ENCODE assay signal across 23 cellular contexts in the genomic region with DNA sequence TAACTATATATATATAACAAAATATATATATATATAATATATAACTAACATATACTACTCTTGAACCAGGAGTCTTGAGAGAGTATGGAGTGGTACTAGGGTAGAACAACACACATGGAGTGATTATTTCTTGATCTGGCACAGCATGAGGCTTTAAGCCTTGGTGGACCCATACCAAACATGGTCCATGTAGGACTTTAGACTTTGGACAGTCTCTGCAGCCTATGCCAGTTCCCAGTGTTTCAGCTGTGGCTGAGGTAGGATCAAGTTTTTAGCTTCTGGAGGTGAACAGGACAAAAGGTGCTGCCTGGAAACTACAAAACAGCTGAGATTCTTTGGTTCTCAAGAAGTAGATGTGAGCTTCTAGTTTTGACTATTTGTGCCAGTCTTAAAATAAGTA. TPM values are rescaled to one million over a fixed set of nuclear protein-coding genes. Genes with fewer than 3 reads are reported as not detected.
DNase-seq lines count a peak whose midpoint lies in the region; ATAC-seq, FAIRE-seq and TF ChIP-seq lines count a peak whose summit lies in the region.
"Had no signal": no experiment of that assay in that cellular context is flagged by ENCODE, and none has a peak within 500 bp of the region (broad histone marks: within the 10 kb centered on the region; RNA-seq: fewer than 3 reads in every experiment).

No MANE protein-coding gene starts in this region.

- H3K27me3 Mint-ChIP-seq in endothelial cell (ENCODE audit: unreplicated experiment), result no peaks in the 10 kb centered on the region

- H3K27ac ChIP-seq in liver (ENCODE audit: low read depth in 1 of 2, low read length in 2 of 2) (no peak overlapping the region), pancreas (no peak overlapping the region)
- H3K27ac ChIP-seq: BLaER1 had no signal

- CTCF ChIA-PET in HEK293T (lab: Yijun Ruan, JAX), result interaction anchor here (1.1 kb wide), 1 partner anchor 19 kb away, joined by 3 read pairs; no protein-coding TSS in a partner anchor

- no peak overlapping the region for H3K4me3 ChIP-seq in liver (ENCODE audit: low read depth in 1 of 3, low read length in 3 of 3)
- H3K4me3 ChIP-seq in pancreas, result no peak overlapping the region
- H3K4me3 ChIP-seq: BLaER1 had no signal

- DNase-seq in left lobe of liver (ENCODE audit: low spot score) (peak; percentile 57), pancreas (no peak), HEK293T (ENCODE audit: extremely low spot score) (no peak), endothelial cell (ENCODE audit: low spot score) (no peak), mesenteric fat pad (ENCODE audit: low spot score) (no peak)
- DNase-seq: 8988T; ACHN; BE2C; C1 segment of cervical spinal cord; CD4-positive, alpha-beta memory T cell; CD4-positive, CD25-positive, alpha-beta regulatory T cell; CD8-positive, alpha-beta memory T cell; COR-L47; DMS79 treated with DMSO at 0.1 percent for 48 hours; GF-D8 had no signal

- intact Hi-C loops in pancreas (cut with DNase I), result no loop called here

- H3K27me3 ChIP-seq in liver (ENCODE audit: control insufficient read depth in 4 of 4, insufficient read depth in 4 of 4, low read length in 3 of 4), result no peaks in the 10 kb centered on the region
- H3K27me3 ChIP-seq in pancreas, result no peaks in the 10 kb centered on the region
- H3K27me3 ChIP-seq: BE2C, BLaER1 had no signal

- H3K27ac Mint-ChIP-seq in endothelial cell (ENCODE audit: unreplicated experiment), result no peak overlapping the region
- H3K27ac Mint-ChIP-seq: CD14-positive monocyte; CD4-positive, alpha-beta memory T cell; CD4-positive, CD25-positive, alpha-beta regulatory T cell; CD8-positive, alpha-beta memory T cell had no signal

- POLR2A ChIA-PET in HEK293T (lab: Yijun Ruan, JAX), result no interaction called here

- H3K9me3 ChIP-seq in liver (ENCODE audit: control insufficient read depth in 4 of 4, low read length in 3 of 4) (no peaks in the 10 kb centered on the region), pancreas (no peaks in the 10 kb centered on the region)
- H3K9me3 ChIP-seq: BE2C, BLaER1 had no signal

- no peak overlapping the region for H3K9ac ChIP-seq in liver (ENCODE audit: low read depth in 1 of 2, low read length in 2 of 2)
- H3K9ac ChIP-seq: BLaER1 had no signal

- TF ChIP-seq CTCF in liver (IDR thresholded peaks at IDR 0.05; ENCODE audit: low read depth, low read length, missing input control) (no peak), pancreas (IDR thresholded peaks at IDR 0.05) (no peak), endothelial cell (IDR thresholded peaks at IDR 0.05; ENCODE audit: unreplicated experiment) (no peak)

- peak in 1 of 2 donors; percentile 37 for TF ChIP-seq RAD21 in liver (IDR thresholded peaks at IDR 0.05)

- H3K4me1 ChIP-seq in liver (ENCODE audit: control insufficient read depth in 4 of 4, insufficient read depth in 4 of 4, low read length in 3 of 4), result peaks cover 3 to 7% (median 5%) of the 10 kb centered on the region in 4 donors
- no peaks in the 10 kb centered on the region for H3K4me1 ChIP-seq in pancreas
- H3K4me1 ChIP-seq: BE2C had no signal

- no peaks in the 10 kb centered on the region for H3K36me3 Mint-ChIP-seq in endothelial cell (ENCODE audit: low read depth, unreplicated experiment)
- H3K36me3 Mint-ChIP-seq: CD14-positive monocyte; CD4-positive, alpha-beta memory T cell; CD4-positive, CD25-positive, alpha-beta regulatory T cell; CD8-positive, alpha-beta memory T cell had no signal

- peaks cover 7% of the 10 kb centered on the region for H3K4me1 Mint-ChIP-seq in endothelial cell (ENCODE audit: unreplicated experiment)
- H3K4me1 Mint-ChIP-seq: CD4-positive, CD25-positive, alpha-beta regulatory T cell had no signal

- H3K36me3 ChIP-seq in liver (ENCODE audit: control insufficient read depth in 4 of 4, insufficient read depth in 3 of 4, low read depth in 1 of 4, low read length in 3 of 4) (no peaks in the 10 kb centered on the region), pancreas (no peaks in the 10 kb centered on the region)
- H3K36me3 ChIP-seq: BE2C, BLaER1 had no signal

- H3K9me3 Mint-ChIP-seq in endothelial cell (ENCODE audit: unreplicated experiment), result no peaks in the 10 kb centered on the region
- H3K9me3 Mint-ChIP-seq: CD4-positive, alpha-beta memory T cell; CD8-positive, alpha-beta memory T cell had no signal

- peak; percentile 99 for ATAC-seq in left lobe of liver
- peak in 3 of 4 donors; percentile 55 to 75 (median 71) for ATAC-seq in pancreas

- no peak for FAIRE-seq in pancreas (lab: Jason Lieb, UNC)
- FAIRE-seq: A204.1, D721Med, G401.6, GM19239 had no signal

- H3K4me3 Mint-ChIP-seq in endothelial cell (ENCODE audit: unreplicated experiment), result no peak overlapping the region
- H3K4me3 Mint-ChIP-seq: CD14-positive monocyte; CD4-positive, alpha-beta memory T cell; CD4-positive, CD25-positive, alpha-beta regulatory T cell; CD8-positive, alpha-beta memory T cell had no signal

TF ChIP-seq in liver, 16 proteins besides CTCF, POLR2A, EP300 and RAD21 (continues in another document):
- TF ChIP-seq RXRA (IDR thresholded peaks at IDR 0.05), result peak; percentile 26 to 37
- TF ChIP-seq JUND (IDR thresholded peaks at IDR 0.05), result peak in 1 of 2 donors; percentile 29
- peak; percentile 39 for TF ChIP-seq MAX (IDR thresholded peaks at IDR 0.05)
- peak; percentile 73 for TF ChIP-seq SP1 (IDR thresholded peaks at IDR 0.05)
- TF ChIP-seq HNF4A (conservative IDR thresholded peaks at IDR 0.05), result peak; percentile 97 to 98
- no peak for TF ChIP-seq GABPA (IDR thresholded peaks at IDR 0.05 in 1 of 2, conservative IDR thresholded peaks at IDR 0.05 in 1 of 2)
- TF ChIP-seq, protein P1, sequence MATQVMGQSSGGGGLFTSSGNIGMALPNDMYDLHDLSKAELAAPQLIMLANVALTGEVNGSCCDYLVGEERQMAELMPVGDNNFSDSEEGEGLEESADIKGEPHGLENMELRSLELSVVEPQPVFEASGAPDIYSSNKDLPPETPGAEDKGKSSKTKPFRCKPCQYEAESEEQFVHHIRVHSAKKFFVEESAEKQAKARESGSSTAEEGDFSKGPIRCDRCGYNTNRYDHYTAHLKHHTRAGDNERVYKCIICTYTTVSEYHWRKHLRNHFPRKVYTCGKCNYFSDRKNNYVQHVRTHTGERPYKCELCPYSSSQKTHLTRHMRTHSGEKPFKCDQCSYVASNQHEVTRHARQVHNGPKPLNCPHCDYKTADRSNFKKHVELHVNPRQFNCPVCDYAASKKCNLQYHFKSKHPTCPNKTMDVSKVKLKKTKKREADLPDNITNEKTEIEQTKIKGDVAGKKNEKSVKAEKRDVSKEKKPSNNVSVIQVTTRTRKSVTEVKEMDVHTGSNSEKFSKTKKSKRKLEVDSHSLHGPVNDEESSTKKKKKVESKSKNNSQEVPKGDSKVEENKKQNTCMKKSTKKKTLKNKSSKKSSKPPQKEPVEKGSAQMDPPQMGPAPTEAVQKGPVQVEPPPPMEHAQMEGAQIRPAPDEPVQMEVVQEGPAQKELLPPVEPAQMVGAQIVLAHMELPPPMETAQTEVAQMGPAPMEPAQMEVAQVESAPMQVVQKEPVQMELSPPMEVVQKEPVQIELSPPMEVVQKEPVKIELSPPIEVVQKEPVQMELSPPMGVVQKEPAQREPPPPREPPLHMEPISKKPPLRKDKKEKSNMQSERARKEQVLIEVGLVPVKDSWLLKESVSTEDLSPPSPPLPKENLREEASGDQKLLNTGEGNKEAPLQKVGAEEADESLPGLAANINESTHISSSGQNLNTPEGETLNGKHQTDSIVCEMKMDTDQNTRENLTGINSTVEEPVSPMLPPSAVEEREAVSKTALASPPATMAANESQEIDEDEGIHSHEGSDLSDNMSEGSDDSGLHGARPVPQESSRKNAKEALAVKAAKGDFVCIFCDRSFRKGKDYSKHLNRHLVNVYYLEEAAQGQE (IDR thresholded peaks at IDR 0.05), result no peak

TF ChIP-seq in HEK293T, 16 proteins besides CTCF, POLR2A, EP300 and RAD21:
- TF ChIP-seq CTBP1 (IDR thresholded peaks at IDR 0.05; ENCODE audit: borderline replicate concordance) (no peak), ELF4 (IDR thresholded peaks at IDR 0.05) (no peak)

RNA-seq across cellular contexts. Expression of gene CORIN, which starts 20.6 kb away (rescaled TPM):
- total RNA-seq in left lobe of liver (0.20 TPM), liver (under 1 TPM; 0.17 to 0.23 TPM), pancreas (1 to 10 TPM in 1 of 6 donors, under 1 TPM in 5; 0.12 to 1.1 (median 0.34) TPM), endothelial cell (ENCODE audit: unreplicated experiment) (0.51 TPM), mesenteric fat pad (0.61 TPM)
- polyA plus RNA-seq in liver (under 1 TPM; 0.02 to 0.13 TPM), pancreas (under 1 TPM in 1 of 2 donors, not detected in 1; 0.05 TPM)
- total RNA-seq: A673 had no signal
- polyA plus RNA-seq: CD14-positive monocyte; CD4-positive, CD25-positive, alpha-beta regulatory T cell had no signal
